ENCODE assay signal across 16 cellular contexts in genomic region chr18:22276334-22276713, GRCh38.
"Had no signal": no experiment of that assay in that cellular context is flagged by ENCODE, and none has a peak within 500 bp of the region (broad histone marks: within the 10 kb centered on the region; RNA-seq: fewer than 3 reads in every experiment).

No MANE protein-coding gene starts in this region.

- DNase-seq: activated CD4-positive, alpha-beta T cell treated with anti-CD3 and anti-CD28 coated beads for 1 hour; activated CD4-positive, alpha-beta T cell treated with anti-CD3 and anti-CD28 coated beads, Interleukin-2, amount 50 U/mL, for 4 hours; activated gamma-delta T cell treated with Interleukin-2 at 50 U/mL for 16 hours; dorsolateral prefrontal cortex; gastrocnemius medialis; mammary epithelial cell; nephron progenitor cell; occipital lobe; posterior cingulate gyrus; SW 1271; T-helper 2 cell; transverse colon; WERI-Rb-1 had no signal

- H3K4me1 ChIP-seq: gastrocnemius medialis, transverse colon, vagina had no signal

- H3K4me3 ChIP-seq: cardiac muscle cell, dorsolateral prefrontal cortex, gastrocnemius medialis, transverse colon, vagina had no signal

- H3K27ac ChIP-seq: cardiac muscle cell, dorsolateral prefrontal cortex, gastrocnemius medialis, transverse colon, vagina, WERI-Rb-1 had no signal

- H3K27me3 ChIP-seq: cardiac muscle cell, gastrocnemius medialis, transverse colon, vagina had no signal

- H3K9me3 ChIP-seq: gastrocnemius medialis, transverse colon, vagina had no signal

- ATAC-seq: activated naive CD4-positive, alpha-beta T cell treated with anti-CD3 and anti-CD28 coated beads, Interleukin-2, amount 50 U/mL, for 72 hours; gastrocnemius medialis had no signal

- H3K36me3 ChIP-seq: cardiac muscle cell, gastrocnemius medialis, transverse colon, vagina, WERI-Rb-1 had no signal
